In genomic region chr21:18368193-18368592, GRCh38 we compare ENCODE assay signal across 22 cellular contexts. TPM values are rescaled to one million over a fixed set of nuclear protein-coding genes. Genes with fewer than 3 reads are reported as not detected.
"Had no signal": no experiment of that assay in that cellular context is flagged by ENCODE, and none has a peak within 500 bp of the region (broad histone marks: within the 10 kb centered on the region; RNA-seq: fewer than 3 reads in every experiment).

No MANE protein-coding gene starts in this region.

- H3K4me1 ChIP-seq: body of pancreas, esophagus muscularis mucosa, left lung, pancreas, stomach, upper lobe of right lung had no signal

- H3K9me3 ChIP-seq: body of pancreas, esophagus muscularis mucosa, left lung, mucosa of descending colon, pancreas, stomach, thoracic aorta, upper lobe of right lung had no signal

- H3K4me3 ChIP-seq: body of pancreas, coronary artery, esophagus muscularis mucosa, left lung, mucosa of descending colon, pancreas, stomach, thoracic aorta, upper lobe of right lung had no signal

- H3K27me3 ChIP-seq: body of pancreas, esophagus muscularis mucosa, left lung, pancreas, stomach, upper lobe of right lung had no signal

- DNase-seq: activated B cell treated with CpG ODN at 0.5 μM for 24 hours; activated CD4-positive, alpha-beta T cell treated with anti-CD3 and anti-CD28 coated beads for 48 hours; activated CD8-positive, alpha-beta T cell treated with anti-CD3 and anti-CD28 coated beads for 36 hours; activated gamma-delta T cell; activated T-cell treated with anti-CD3 and anti-CD28 coated beads, Interleukin-2, amount 50 U/mL, for 72 hours; amygdala; body of pancreas; caudate nucleus; hippocampal formation; left lung; mucosa of descending colon; naive thymus-derived CD4-positive, alpha-beta T cell; pancreas; stimulated activated CD4-positive, alpha-beta T cell treated with anti-CD3 and anti-CD28 coated beads, Interleukin-1b, Interleukin-23, amount 100 ng/mL, for 48 hours; stomach; T-helper 9 cell; upper lobe of right lung had no signal

- H3K36me3 ChIP-seq: esophagus muscularis mucosa, left lung, pancreas, stomach, thoracic aorta, upper lobe of right lung had no signal

- H3K27ac ChIP-seq: body of pancreas, coronary artery, esophagus muscularis mucosa, left lung, pancreas, stomach, thoracic aorta, upper lobe of right lung had no signal

RNA-seq across cellular contexts. Expression of gene TMPRSS15, which starts 35.4 kb away (rescaled TPM):
- total RNA-seq: activated B cell treated with CpG ODN at 0.5 μM for 24 hours; activated CD8-positive, alpha-beta T cell treated with anti-CD3 and anti-CD28 coated beads for 36 hours; activated T-cell treated with anti-CD3 and anti-CD28 coated beads, Interleukin-2, amount 50 U/mL, for 72 hours; body of pancreas; esophagus muscularis mucosa; left lung; mucosa of descending colon; naive thymus-derived CD4-positive, alpha-beta T cell; pancreas; sciatic nerve; stomach; thoracic aorta; upper lobe of right lung had no signal
- polyA plus RNA-seq: keratinocyte; naive thymus-derived CD4-positive, alpha-beta T cell; pancreas; stomach had no signal
